8 cellular contexts compared by ENCODE assay signal in the genomic region with DNA sequence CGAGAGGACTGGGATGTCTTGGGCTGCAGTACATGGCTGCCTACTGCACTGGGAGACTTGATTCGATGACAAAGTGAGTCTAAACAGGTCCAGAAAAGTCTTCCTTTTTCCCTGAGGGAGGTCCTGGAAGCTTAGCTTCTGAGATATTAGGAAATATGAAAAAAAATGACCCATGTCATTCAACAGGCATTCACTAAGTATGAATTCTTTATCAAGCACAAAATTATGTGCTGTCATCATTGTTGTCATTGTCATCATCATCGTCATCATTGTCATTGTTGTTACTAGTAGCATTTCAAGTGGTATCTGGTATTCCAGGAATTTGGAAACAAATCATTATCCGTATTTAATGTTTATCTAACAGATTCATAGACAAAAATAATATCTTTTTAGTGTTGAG.
"Had no signal": no experiment of that assay in that cellular context is flagged by ENCODE, and none has a peak within 500 bp of the region (broad histone marks: within the 10 kb centered on the region; RNA-seq: fewer than 3 reads in every experiment).

No MANE protein-coding gene starts in this region.

- H3K27ac ChIP-seq: GM23248, HL-60 had no signal

- H2AFZ ChIP-seq: GM23248 had no signal

- H3K36me3 Mint-ChIP-seq: IgD-negative memory B cell had no signal

- H3K4me1 ChIP-seq: HAP-1 had no signal

- ATAC-seq: HCT116 had no signal

- H3K9me3 ChIP-seq: HAP-1 had no signal

- DNase-seq: GM23248, GOT3, H7, HFFc6 had no signal

- H3K4me3 ChIP-seq: GM23248, HAP-1 had no signal

- H3K9ac ChIP-seq: GM23248 had no signal

- H3K27ac Mint-ChIP-seq: HFFc6, IgD-negative memory B cell had no signal

- H3K36me3 ChIP-seq: HAP-1 had no signal

- H3K4me1 Mint-ChIP-seq: IgD-negative memory B cell had no signal

- H3K4me3 Mint-ChIP-seq: HFFc6, IgD-negative memory B cell had no signal
